ENCODE assay signal across 20 cellular contexts in genomic region chr2:30705056-30705455, GRCh38.
"Had no signal": no experiment of that assay in that cellular context is flagged by ENCODE, and none has a peak within 500 bp of the region (broad histone marks: within the 10 kb centered on the region; RNA-seq: fewer than 3 reads in every experiment).

No MANE protein-coding gene starts in this region.

- H3K9me3 ChIP-seq: pancreas had no signal

- H3K4me1 Mint-ChIP-seq: central memory CD8-positive, alpha-beta T cell had no signal

- H3K27ac Mint-ChIP-seq: activated CD4-positive, alpha-beta memory T cell treated with anti-CD3 and anti-CD28 coated beads for 36 hours; activated naive CD4-positive, alpha-beta T cell treated with anti-CD3 and anti-CD28 coated beads, Interleukin-2, amount 50 U/mL, for 24 hours; stimulated activated memory B cell treated with anti-CD40 and anti-IgM and Interleukin-4, amounts not matched to agents 10 μg/mL and 1 μg/mL and 100 μg/mL, for 72 hours; type B pancreatic cell had no signal

- DNase-seq: activated CD4-positive, alpha-beta memory T cell treated with anti-CD3 and anti-CD28 coated beads for 36 hours; activated CD4-positive, alpha-beta T cell treated with anti-CD3 and anti-CD28 coated beads for 48 hours; activated gamma-delta T cell treated with Interleukin-2 at 50 U/mL for 16 hours; activated T-cell treated with anti-CD3 and anti-CD28 coated beads for 4 hours; aorta; brain microvascular endothelial cell; dorsolateral prefrontal cortex; left lung; small intestine; stimulated activated CD4-positive, alpha-beta T cell treated with anti-CD3 and anti-CD28 coated beads, Interleukin-15, amount 100 ng/mL, for 24 hours; stomach had no signal

- H3K36me3 ChIP-seq: brain microvascular endothelial cell, esophagus muscularis mucosa, left lung, pancreas, right lobe of liver, stomach had no signal

- H3K4me3 Mint-ChIP-seq: activated CD4-positive, alpha-beta memory T cell treated with anti-CD3 and anti-CD28 coated beads for 36 hours; activated naive CD4-positive, alpha-beta T cell treated with anti-CD3 and anti-CD28 coated beads, Interleukin-2, amount 50 U/mL, for 24 hours; central memory CD8-positive, alpha-beta T cell; natural killer cell treated with Interleukin-12 subunit alpha and Interleukin-12 subunit beta and Interleukin-15 and Interleukin-18, amount 100 ng/mL, for 72 hours; stimulated activated memory B cell treated with anti-CD40 and anti-IgM and Interleukin-4, amounts not matched to agents 10 μg/mL and 1 μg/mL and 100 μg/mL, for 72 hours; type B pancreatic cell had no signal

- H3K27me3 ChIP-seq: brain microvascular endothelial cell, dorsolateral prefrontal cortex, esophagus muscularis mucosa, left lung, pancreas, right lobe of liver, stomach had no signal

- H3K4me3 ChIP-seq: dorsolateral prefrontal cortex, esophagus muscularis mucosa, left lung, pancreas, right lobe of liver, stomach had no signal

- H3K27ac ChIP-seq: brain microvascular endothelial cell, dorsolateral prefrontal cortex, left lung, pancreas, right lobe of liver, stomach had no signal

- H3K4me1 ChIP-seq: pancreas, right lobe of liver had no signal

- ATAC-seq: left lung; natural killer cell treated with Interleukin-12 subunit alpha and Interleukin-12 subunit beta and Interleukin-15 and Interleukin-18, amount 100 ng/mL, for 72 hours; pancreas; right lobe of liver; SK-N-SH treated with all-trans-retinoic acid at 6 μM for 48 hours; stimulated activated memory B cell treated with anti-CD40 and anti-IgM and Interleukin-4, amounts not matched to agents 10 μg/mL and 1 μg/mL and 100 μg/mL, for 72 hours had no signal

- H3K27me3 Mint-ChIP-seq: activated naive CD4-positive, alpha-beta T cell treated with anti-CD3 and anti-CD28 coated beads, Interleukin-2, amount 50 U/mL, for 24 hours; stimulated activated memory B cell treated with anti-CD40 and anti-IgM and Interleukin-4, amounts not matched to agents 10 μg/mL and 1 μg/mL and 100 μg/mL, for 72 hours; type B pancreatic cell had no signal

- H3K36me3 Mint-ChIP-seq: activated CD4-positive, alpha-beta memory T cell treated with anti-CD3 and anti-CD28 coated beads for 36 hours; type B pancreatic cell had no signal
